Comparison of ENCODE assay signal across 8 cellular contexts in genomic region chrX:150693782-150694574, GRCh38. TPM values are rescaled to one million over a fixed set of nuclear protein-coding genes. Genes with fewer than 3 reads are reported as not detected.
DNase-seq lines count a peak whose midpoint lies in the region; ATAC-seq lines count a peak whose summit lies in the region.

No MANE protein-coding gene starts in this region.

- no peaks in the 10 kb centered on the region for H3K9me3 Mint-ChIP-seq in activated CD4-positive, alpha-beta T cell treated with anti-CD3 and anti-CD28 coated beads, Interleukin-2, amount 10 ng/mL, durations not matched to agents 24 days and 14 days

- no peaks in the 10 kb centered on the region for H3K9me3 ChIP-seq in duodenal mucosa (ENCODE audit: control insufficient read depth in 1 of 2, low read length in 2 of 2)

- H3K36me3 Mint-ChIP-seq in activated CD4-positive, alpha-beta T cell treated with anti-CD3 and anti-CD28 coated beads, Interleukin-2, amount 10 ng/mL, durations not matched to agents 24 days and 14 days (ENCODE audit: low read depth) = peaks cover 15% of the 10 kb centered on the region

- peak overlapping the region; percentile 89 for H3K4me3 Mint-ChIP-seq in activated CD4-positive, alpha-beta T cell treated with anti-CD3 and anti-CD28 coated beads, Interleukin-2, amount 10 ng/mL, durations not matched to agents 24 days and 14 days

- H3K4me1 ChIP-seq in duodenal mucosa (ENCODE audit: control insufficient read depth in 1 of 2, insufficient read depth in 2 of 2, low read length in 2 of 2) = peaks cover 3 to 21% of the 10 kb centered on the region in 2 donors

- ATAC-seq in GM18520 (IDR thresholded peaks at IDR 0.05; ENCODE audit: unreplicated experiment) (peak; percentile 42), HG02981 (IDR thresholded peaks at IDR 0.05; ENCODE audit: unreplicated experiment) (peak; percentile 66)

- H3K36me3 ChIP-seq in duodenal mucosa (ENCODE audit: control insufficient read depth in 1 of 2, insufficient read depth in 2 of 2, low read length in 2 of 2) = no peaks in the 10 kb centered on the region

- H3K9ac ChIP-seq in duodenal mucosa (ENCODE audit: low read depth in 1 of 2, low read length in 2 of 2) = peak overlapping the region; percentile 65 to 72

- in situ Hi-C loops in ACHN (cut with HindIII; ENCODE audit: low pct_ligation_motif_present, low pct_unique_long_range_greater_than_20kb, low sequenced_read_pairs) = no loop called here

- H3K4me1 Mint-ChIP-seq in activated CD4-positive, alpha-beta T cell treated with anti-CD3 and anti-CD28 coated beads, Interleukin-2, amount 10 ng/mL, durations not matched to agents 24 days and 14 days = peaks cover 58% of the 10 kb centered on the region

- H3K27me3 Mint-ChIP-seq in activated CD4-positive, alpha-beta T cell treated with anti-CD3 and anti-CD28 coated beads, Interleukin-2, amount 10 ng/mL, durations not matched to agents 24 days and 14 days = no peaks in the 10 kb centered on the region

- peak; percentile 35 for DNase-seq in ACHN
- peak; percentile 34 for DNase-seq in NCI-H2107 treated with DMSO at 0.1 percent for 48 hours (lab: John Stamatoyannopoulos, UW; ENCODE audit: unreplicated experiment)
- DNase-seq in activated CD4-positive, alpha-beta T cell treated with anti-CD3 and anti-CD28 coated beads, Interleukin-2, amount 10 ng/mL, durations not matched to agents 24 days and 14 days = peak; percentile 91
- DNase-seq in lung microvascular endothelial cell (ENCODE audit: low read depth in 2 of 2) = peak; percentile 36 to 65
- DNase-seq in stimulated activated CD8-positive, alpha-beta memory T cell treated with anti-CD3 and anti-CD28 coated beads, Interleukin-2, amount 100 ng/mL, for 48 hours (ENCODE audit: low read depth in 2 of 2) = peak; percentile 59 to 60

- intact Hi-C loops in activated CD4-positive, alpha-beta T cell treated with anti-CD3 and anti-CD28 coated beads, Interleukin-2, amount 10 ng/mL, durations not matched to agents 24 days and 14 days (cut with micrococcal nuclease) = loop anchor here (2.0 kb wide), 2 partner anchors 211 to 327 kb away; no protein-coding TSS in a partner anchor

- H3K27me3 ChIP-seq in duodenal mucosa (ENCODE audit: control insufficient read depth in 1 of 2, insufficient read depth in 2 of 2, low read length in 2 of 2) = no peaks in the 10 kb centered on the region

- peak overlapping the region; percentile 73 to 79 for H3K4me3 ChIP-seq in duodenal mucosa (ENCODE audit: low read depth in 1 of 2, low read length in 2 of 2)

- peak overlapping the region; percentile 66 for H3K27ac ChIP-seq in duodenal mucosa (ENCODE audit: low read depth, low read length)

- peak overlapping the region; percentile 97 for H3K27ac Mint-ChIP-seq in activated CD4-positive, alpha-beta T cell treated with anti-CD3 and anti-CD28 coated beads, Interleukin-2, amount 10 ng/mL, durations not matched to agents 24 days and 14 days

RNA-seq across cellular contexts. Expression of gene MTMR1, which starts 0.8 kb away (rescaled TPM):
- total RNA-seq in activated CD4-positive, alpha-beta T cell treated with anti-CD3 and anti-CD28 coated beads, Interleukin-2, amount 10 ng/mL, durations not matched to agents 24 days and 14 days = 30.6 and 34.5 TPM in 2 replicates
- total RNA-seq in lung microvascular endothelial cell = 8.1 and 9.3 TPM in 2 replicates

Comparison
In these comparisons a context has a peak if more than half of its experiments do, and no peak if none do; other contexts are left out.
1. Peak in every context shown above with its lines: DNase-seq, ATAC-seq, H3K4me3 ChIP-seq and H3K27ac ChIP-seq.
2. DNase-seq: peak in every context shown above with its lines; median percentile 91 in activated CD4-positive, alpha-beta T cell treated with anti-CD3 and anti-CD28 coated beads, Interleukin-2, amount 10 ng/mL, durations not matched to agents 24 days and 14 days; 60 in stimulated activated CD8-positive, alpha-beta memory T cell treated with anti-CD3 and anti-CD28 coated beads, Interleukin-2, amount 100 ng/mL, for 48 hours; 50 in lung microvascular endothelial cell; 35 in ACHN; 34 in NCI-H2107 treated with DMSO at 0.1 percent for 48 hours.